ENCODE assay signal across 24 cellular contexts in the genomic region with DNA sequence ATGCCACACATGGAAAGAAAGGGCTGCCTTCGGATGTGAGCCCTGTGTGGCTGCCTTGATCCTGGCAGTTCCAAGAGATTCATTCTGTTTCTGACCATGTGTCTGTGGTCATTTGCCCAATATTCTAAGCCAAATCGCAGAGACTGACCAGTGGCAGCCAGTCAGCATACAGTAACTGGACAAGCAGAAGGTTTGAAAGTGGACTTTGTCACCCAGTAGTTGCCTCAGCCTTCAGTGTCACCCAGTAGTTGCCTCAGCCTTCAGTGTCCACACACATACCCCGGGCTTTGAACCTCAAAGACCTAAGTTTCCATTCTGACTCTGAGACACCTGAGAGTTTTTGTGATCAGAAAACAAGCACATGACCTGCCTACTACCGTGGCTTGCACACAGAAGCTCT. TPM values are rescaled to one million over a fixed set of nuclear protein-coding genes. Genes with fewer than 3 reads are reported as not detected.
"Had no signal": no experiment of that assay in that cellular context is flagged by ENCODE, and none has a peak within 500 bp of the region (broad histone marks: within the 10 kb centered on the region; RNA-seq: fewer than 3 reads in every experiment).

No MANE protein-coding gene starts in this region.

- H3K36me3 ChIP-seq: breast epithelium, heart right ventricle, left lung, suprapubic skin, transverse colon had no signal

- H3K27ac ChIP-seq: breast epithelium, heart right ventricle, left lung, suprapubic skin, transverse colon had no signal

- DNase-seq: activated B cell treated with CpG ODN at 0.5 μM for 24 hours; activated naive CD4-positive, alpha-beta T cell; activated T-cell treated with anti-CD3 and anti-CD28 coated beads for 4 hours; activated T-cell treated with anti-CD3 and anti-CD28 coated beads, Interleukin-2, amount 50 U/mL, for 72 hours; central memory CD4-positive, alpha-beta T cell; endodermal cell; foreskin melanocyte; heart right ventricle; kidney glomerular epithelial cell; left lung; small intestine; stimulated activated CD4-positive, alpha-beta T cell treated with anti-CD3 and anti-CD28 coated beads, Interleukin-1b, Interleukin-23, amount 100 ng/mL, for 48 hours; stimulated activated naive B cell treated with anti-CD40 and anti-IgM and Interleukin-4, amounts not matched to agents 10 μg/mL and 1 μg/mL and 100 μg/mL, for 72 hours; T-helper 2 cell; transverse colon had no signal

- H3K4me3 ChIP-seq: breast epithelium, heart right ventricle, left lung, lung, suprapubic skin, transverse colon had no signal

- H3K4me1 ChIP-seq: breast epithelium had no signal

- H3K9me3 ChIP-seq: breast epithelium, heart right ventricle, left lung, suprapubic skin, transverse colon had no signal

- H3K27me3 ChIP-seq: breast epithelium had no signal

- ATAC-seq: activated naive CD4-positive, alpha-beta T cell treated with anti-CD3 and anti-CD28 coated beads, Interleukin-2, amount 50 U/mL, for 72 hours; activated T-cell treated with anti-CD3 and anti-CD28 coated beads, Interleukin-2, amount 50 U/mL, for 72 hours; esophagus mucosa; heart right ventricle; left lung; sciatic nerve; stimulated activated naive B cell treated with anti-CD40 and anti-IgM and Interleukin-4, amounts not matched to agents 10 μg/mL and 1 μg/mL and 100 μg/mL, for 72 hours had no signal

RNA-seq across cellular contexts. Expression of gene RFX8, which starts 5.0 kb away (rescaled TPM):
- total RNA-seq: activated B cell treated with CpG ODN at 0.5 μM for 24 hours, endodermal cell, esophagus mucosa, osteocyte, progenitor cell of endocrine pancreas, renal cortical epithelial cell, transverse colon had no signal
